ENCODE assay signal across 15 cellular contexts in genomic region chr3:188380722-188381121, GRCh38.
A peak's percentile ranks its signal among the peaks of the same experiment; 100 is the strongest.
DNase-seq lines count a peak whose midpoint lies in the region; ATAC-seq and TF ChIP-seq lines count a peak whose summit lies in the region.
"Had no signal": no experiment of that assay in that cellular context is flagged by ENCODE, and none has a peak within 500 bp of the region (broad histone marks: within the 10 kb centered on the region; RNA-seq: fewer than 3 reads in every experiment).

No MANE protein-coding gene starts in this region.

- no peaks in the 10 kb centered on the region for H3K9me3 ChIP-seq in mucosa of descending colon
- H3K9me3 ChIP-seq in transverse colon, result no peaks in the 10 kb centered on the region
- H3K9me3 ChIP-seq: Caco-2 had no signal

- intact Hi-C loops in left colon (cut with DNase I, micrococcal nuclease), result no loop called here
- intact Hi-C loops in mucosa of descending colon (cut with DNase I, micrococcal nuclease), result no loop called here
- intact Hi-C loops in transverse colon (cut with DNase I; ENCODE audit: low total_unique reads), result no loop called here

- H3K4me1 ChIP-seq in mucosa of descending colon (ENCODE audit: low read depth) (peaks cover 9% of the 10 kb centered on the region), transverse colon (peaks cover 2 to 43% (median 24%) of the 10 kb centered on the region in 4 donors)

- H3K36me3 ChIP-seq in mucosa of descending colon (ENCODE audit: low read depth) (no peaks in the 10 kb centered on the region), transverse colon (no peaks in the 10 kb centered on the region)

- peak overlapping the region in 3 of 4 donors; percentile 17 to 27 (median 21) for H3K27ac ChIP-seq in transverse colon
- H3K27ac ChIP-seq: C4-2B, HL-60 had no signal

- in situ Hi-C loops in transverse colon (cut with MboI; ENCODE audit: low pct_ligation_motif_present in 1 of 4, low pct_unique_long_range_greater_than_20kb in 1 of 4, low sequenced_read_pairs in 3 of 4), result no loop called here

- DNase-seq in HuH-7.5 (ENCODE audit: low spot score), result peak; percentile 13
- no peak for DNase-seq in left colon
- DNase-seq in mucosa of descending colon, result no peak
- DNase-seq in transverse colon, result no peak
- no peak for DNase-seq in NCI-H1436 (lab: John Stamatoyannopoulos, UW)
- DNase-seq in HK-2 (ENCODE audit: unreplicated experiment), result no peak
- no peak for DNase-seq in Ammon's horn (ENCODE audit: low spot score)
- DNase-seq: Caco-2; CD4-positive, alpha-beta T cell; GDM1; GOT3; H9; KBM-7 had no signal

- TF ChIP-seq EP300 in transverse colon (IDR thresholded peaks at IDR 0.05; ENCODE audit: low read depth), result no peak

- no peak for TF ChIP-seq POLR2A in transverse colon (IDR thresholded peaks at IDR 0.05)

- H3K27me3 ChIP-seq in transverse colon, result no peaks in the 10 kb centered on the region

- ATAC-seq in left colon (peak; percentile 82), mucosa of descending colon (peak; percentile 87)

- H3K4me3 ChIP-seq in mucosa of descending colon, result no peak overlapping the region
- H3K4me3 ChIP-seq in transverse colon, result no peak overlapping the region

- TF ChIP-seq CTCF in mucosa of descending colon (IDR thresholded peaks at IDR 0.05), result no peak
- TF ChIP-seq CTCF in transverse colon (IDR thresholded peaks at IDR 0.05), result no peak
